8 cellular contexts compared by ENCODE assay signal in the genomic region with DNA sequence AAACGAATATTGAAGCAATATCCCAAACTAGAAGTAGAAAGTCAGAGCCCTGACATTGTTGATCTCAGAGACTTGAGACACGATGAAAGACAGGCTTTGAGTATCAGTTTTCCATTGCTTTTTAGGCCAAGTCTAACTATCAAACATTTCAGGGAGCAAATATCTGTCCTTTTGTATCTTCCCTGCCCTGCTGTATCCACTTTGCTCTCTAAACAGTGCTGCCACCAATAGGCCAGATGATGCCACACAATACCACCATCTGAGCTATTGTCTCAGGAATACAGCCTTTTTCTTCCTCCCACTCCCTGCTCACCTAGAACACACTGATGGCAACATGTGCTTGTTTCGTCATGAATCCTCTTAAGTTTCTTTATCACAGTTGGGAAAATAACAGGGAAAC.
DNase-seq lines count a peak whose midpoint lies in the region; ATAC-seq, FAIRE-seq and TF ChIP-seq lines count a peak whose summit lies in the region.

No MANE protein-coding gene starts in this region.

- POLR2A ChIA-PET in SK-N-SH (lab: Yijun Ruan, JAX), result no interaction called here
- POLR2A ChIA-PET in CD8-positive, alpha-beta T cell (lab: Charles Lee), result no interaction called here

- no peak for FAIRE-seq in GM12891 (lab: Jason Lieb, UNC)

- no peaks in the 10 kb centered on the region for H3F3A ChIP-seq in SK-N-SH (replicated peaks; ENCODE audit: insufficient read depth)

- no peaks in the 10 kb centered on the region for H3K4me1 Mint-ChIP-seq in CD8-positive, alpha-beta T cell (ENCODE audit: low read depth)

- H3K27me3 Mint-ChIP-seq in CD8-positive, alpha-beta T cell (ENCODE audit: low read depth), result no peaks in the 10 kb centered on the region

- no peak overlapping the region for H3K4me3 Mint-ChIP-seq in CD8-positive, alpha-beta T cell

- intact Hi-C loops in left lung (cut with DNase I), result no loop called here
- intact Hi-C loops in CD8-positive, alpha-beta T cell (cut with DNase I, micrococcal nuclease), result no loop called here

- no peaks in the 10 kb centered on the region for H3K9me2 ChIP-seq in SK-N-SH

- H3K4me2 ChIP-seq in DND-41 (ENCODE audit: insufficient read depth, low read length), result no peak overlapping the region
- no peak overlapping the region for H3K4me2 ChIP-seq in SK-N-SH

- no peaks in the 10 kb centered on the region for H3K36me3 Mint-ChIP-seq in CD8-positive, alpha-beta T cell

- 0% methylated on average over 3 of the region's 3 CpGs for WGBS in SK-N-SH (ENCODE audit: low lambda C conversion rate)

- no peak for TF ChIP-seq EP300 in SK-N-SH (IDR thresholded peaks at IDR 0.05; ENCODE audit: borderline replicate concordance in 1 of 2, low read depth in 1 of 2, low read length in 1 of 2)

- H3K36me3 ChIP-seq in DND-41 (ENCODE audit: insufficient read depth, low read length), result no peaks in the 10 kb centered on the region
- no peaks in the 10 kb centered on the region for H3K36me3 ChIP-seq in SK-N-SH (replicated peaks in 1 of 2; ENCODE audit: control insufficient read depth in 1 of 2, insufficient read depth in 2 of 2, low read length in 1 of 2)
- no peaks in the 10 kb centered on the region for H3K36me3 ChIP-seq in left lung
- H3K36me3 ChIP-seq in CD8-positive, alpha-beta T cell (ENCODE audit: insufficient read depth, low read length), result no peaks in the 10 kb centered on the region

- CTCF ChIA-PET in SK-N-SH (lab: Yijun Ruan, JAX), result interaction anchor here (0.6 to 1.6 kb wide), 6 partner anchors 13 to 35 kb away, joined by 3 to 8 read pairs (median 3); no protein-coding TSS in a partner anchor
- CTCF ChIA-PET in CD8-positive, alpha-beta T cell (lab: Charles Lee), result no interaction called here

- no peaks in the 10 kb centered on the region for H3K4me1 ChIP-seq in DND-41 (ENCODE audit: insufficient read depth, low read length)
- no peaks in the 10 kb centered on the region for H3K4me1 ChIP-seq in SK-N-SH (ENCODE audit: control insufficient read depth in 1 of 2, insufficient read depth in 2 of 2, low read depth in 1 of 2, low read length in 1 of 2)
- no peaks in the 10 kb centered on the region for H3K4me1 ChIP-seq in left lung
- no peaks in the 10 kb centered on the region for H3K4me1 ChIP-seq in CD8-positive, alpha-beta T cell (ENCODE audit: insufficient read depth, low read length)

- H3K9me3 Mint-ChIP-seq in CD8-positive, alpha-beta T cell, result no peaks in the 10 kb centered on the region

- H3K79me2 ChIP-seq in DND-41 (ENCODE audit: insufficient read depth, low read length) (no peaks in the 10 kb centered on the region), SK-N-SH (ENCODE audit: insufficient read depth) (no peaks in the 10 kb centered on the region)

- no peak for TF ChIP-seq POLR2A in GM12891 (IDR thresholded peaks at IDR 0.05; ENCODE audit: low read depth, low read length)

- ATAC-seq in DND-41 (ENCODE audit: insufficient read depth, low read depth), result 0 out of 3 replicates have a peak, but pooled peaks have one; percentile 40
- peak; percentile 41 for ATAC-seq in left lung
- no peak for ATAC-seq in CD8-positive, alpha-beta T cell
- ATAC-seq in HG02571 (IDR thresholded peaks at IDR 0.05; ENCODE audit: unreplicated experiment), result no peak

- DNase-seq in DND-41 (no peak), HT1080 (ENCODE audit: low read depth) (peak; percentile 28), SK-N-SH (peak; percentile 2), left lung (no peak), GM12891 (ENCODE audit: insufficient read length, low spot score) (no peak)
- no peak for DNase-seq in activated CD8-positive, alpha-beta memory T cell treated with anti-CD3 and anti-CD28 coated beads, Interleukin-2, amount 50 U/mL, for 48 hours
- DNase-seq in CD8-positive, alpha-beta T cell, result no peak

- no peak overlapping the region for H3K4me3 ChIP-seq in DND-41 (ENCODE audit: low read depth in 1 of 2, low read length in 2 of 2)
- H3K4me3 ChIP-seq in SK-N-SH (ENCODE audit: low read depth in 2 of 2, low read length in 1 of 2), result no peak overlapping the region; a peak in 1 of 4 replicates
- H3K4me3 ChIP-seq in left lung, result no peak overlapping the region
- no peak overlapping the region for H3K4me3 ChIP-seq in CD8-positive, alpha-beta T cell (ENCODE audit: low read depth, low read length)

- no peak overlapping the region for H3K27ac Mint-ChIP-seq in CD8-positive, alpha-beta T cell

- no peak overlapping the region for H3K27ac ChIP-seq in DND-41 (ENCODE audit: low read length)
- H3K27ac ChIP-seq in SK-N-SH (ENCODE audit: low read depth in 2 of 2, low read length in 1 of 2), result no peak overlapping the region
- H3K27ac ChIP-seq in left lung, result no peak overlapping the region
- no peak overlapping the region for H3K27ac ChIP-seq in CD8-positive, alpha-beta T cell (ENCODE audit: low read depth, low read length)

- H2AFZ ChIP-seq in DND-41 (ENCODE audit: low read depth, low read length) (no peak overlapping the region), SK-N-SH (ENCODE audit: low read depth) (no peak overlapping the region)

- TF ChIP-seq CTCF in DND-41 (IDR thresholded peaks at IDR 0.05; ENCODE audit: borderline replicate concordance, extremely low read depth, low read length, poor library complexity, severe bottlenecking), result peak; percentile 43
- TF ChIP-seq CTCF in SK-N-SH (IDR thresholded peaks at IDR 0.05), result peak; percentile 46
- no peak for TF ChIP-seq CTCF in left lung (IDR thresholded peaks at IDR 0.05)
- no peak for TF ChIP-seq CTCF in CD8-positive, alpha-beta T cell (IDR thresholded peaks at IDR 0.05)

- H3K27me3 ChIP-seq in DND-41 (ENCODE audit: insufficient read depth, low read length, poor library complexity), result no peaks in the 10 kb centered on the region
- H3K27me3 ChIP-seq in SK-N-SH (ENCODE audit: insufficient read depth), result no peaks in the 10 kb centered on the region; the same call in 1 of the 2 replicates
- H3K27me3 ChIP-seq in left lung, result no peaks in the 10 kb centered on the region
- no peaks in the 10 kb centered on the region for H3K27me3 ChIP-seq in CD8-positive, alpha-beta T cell (ENCODE audit: insufficient read depth, low read length)

- TF ChIP-seq RAD21 in SK-N-SH (IDR thresholded peaks at IDR 0.05; ENCODE audit: low read length), result peak; percentile 32

- H3K9ac ChIP-seq in DND-41 (ENCODE audit: low read depth, low read length) (no peak overlapping the region), SK-N-SH (no peak overlapping the region)

- H3K9me3 ChIP-seq in DND-41 (ENCODE audit: insufficient read depth, low read length, severe bottlenecking), result no peaks in the 10 kb centered on the region
- no peaks in the 10 kb centered on the region for H3K9me3 ChIP-seq in SK-N-SH
- H3K9me3 ChIP-seq in left lung, result no peaks in the 10 kb centered on the region
- no peaks in the 10 kb centered on the region for H3K9me3 ChIP-seq in CD8-positive, alpha-beta T cell (ENCODE audit: low read length)

- no peaks in the 10 kb centered on the region for H4K20me1 ChIP-seq in DND-41 (ENCODE audit: insufficient read depth, low read length)
- no peaks in the 10 kb centered on the region for H4K20me1 ChIP-seq in SK-N-SH (ENCODE audit: insufficient read depth)

TF ChIP-seq in SK-N-SH, 30 proteins besides CTCF, POLR2A, EP300 and RAD21 (continues in another document):
- TF ChIP-seq, protein P1, sequence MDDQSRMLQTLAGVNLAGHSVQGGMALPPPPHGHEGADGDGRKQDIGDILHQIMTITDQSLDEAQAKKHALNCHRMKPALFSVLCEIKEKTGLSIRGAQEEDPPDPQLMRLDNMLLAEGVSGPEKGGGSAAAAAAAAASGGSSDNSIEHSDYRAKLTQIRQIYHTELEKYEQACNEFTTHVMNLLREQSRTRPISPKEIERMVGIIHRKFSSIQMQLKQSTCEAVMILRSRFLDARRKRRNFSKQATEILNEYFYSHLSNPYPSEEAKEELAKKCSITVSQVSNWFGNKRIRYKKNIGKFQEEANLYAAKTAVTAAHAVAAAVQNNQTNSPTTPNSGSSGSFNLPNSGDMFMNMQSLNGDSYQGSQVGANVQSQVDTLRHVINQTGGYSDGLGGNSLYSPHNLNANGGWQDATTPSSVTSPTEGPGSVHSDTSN (IDR thresholded peaks at IDR 0.05), result no peak
- TF ChIP-seq SIN3A (IDR thresholded peaks at IDR 0.05; ENCODE audit: borderline replicate concordance, low read depth, low read length) (no peak), SMC3 (IDR thresholded peaks at IDR 0.05; ENCODE audit: low read depth, low read length) (no peak), MEF2A (IDR thresholded peaks at IDR 0.05; ENCODE audit: borderline replicate concordance, low read depth) (no peak), ELF1 (IDR thresholded peaks at IDR 0.05) (no peak), JUND (IDR thresholded peaks at IDR 0.05) (no peak), FOXM1 (IDR thresholded peaks at IDR 0.05; ENCODE audit: low read depth) (no peak), YY1 (IDR thresholded peaks at IDR 0.05; ENCODE audit: low read depth) (no peak)

TF ChIP-seq in GM12891, 5 proteins besides CTCF, POLR2A, EP300 and RAD21:
- TF ChIP-seq POLR2AphosphoS5 (IDR thresholded peaks at IDR 0.05; ENCODE audit: low read depth, low read length), result no peak
- no peak for TF ChIP-seq SPI1 (IDR thresholded peaks at IDR 0.05; ENCODE audit: low read depth, low read length)
- TF ChIP-seq POU2F2 (IDR thresholded peaks at IDR 0.05; ENCODE audit: low read depth, low read length), result no peak
- no peak for TF ChIP-seq PAX5 (IDR thresholded peaks at IDR 0.05; ENCODE audit: insufficient read depth, low read length, severe bottlenecking)
- TF ChIP-seq TAF1 (IDR thresholded peaks at IDR 0.05; ENCODE audit: low read depth, low read length), result no peak

Comparison
In these comparisons a context has a peak if more than half of its experiments do, and no peak if none do; other contexts are left out.
1. ATAC-seq: peak in DND-41 (single experiment) and left lung (single experiment); none in CD8-positive, alpha-beta T cell (single experiment) and HG02571 (single experiment).
2. DNase-seq: peak in HT1080 (single experiment) and SK-N-SH (single experiment); none in DND-41 (single experiment), left lung (0 of 2), GM12891 (single experiment), activated CD8-positive, alpha-beta memory T cell treated with anti-CD3 and anti-CD28 coated beads, Interleukin-2, amount 50 U/mL, for 48 hours (single experiment) and CD8-positive, alpha-beta T cell (0 of 7).
3. CTCF ChIP-seq: peak in DND-41 (single experiment) and SK-N-SH (single experiment); none in left lung (0 of 2) and CD8-positive, alpha-beta T cell (single experiment).